8 cellular contexts compared by ENCODE assay signal in the genomic region with DNA sequence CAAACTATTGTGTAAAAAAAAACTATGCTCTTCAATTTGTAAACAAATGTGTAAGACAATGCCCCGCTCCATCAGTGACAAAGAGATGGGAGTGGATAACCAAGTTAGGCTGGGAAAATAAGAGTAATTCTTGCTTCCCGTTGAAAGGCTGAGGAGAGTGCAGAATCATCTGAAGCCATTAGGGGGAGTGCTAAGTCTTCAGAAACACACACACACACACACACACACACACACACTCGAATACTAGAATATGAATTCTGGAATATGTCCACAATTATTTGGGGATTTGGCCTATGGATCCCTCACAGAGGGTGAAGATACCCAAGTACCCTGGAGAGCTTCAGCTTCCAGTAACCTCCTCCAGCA. TPM values are rescaled to one million over a fixed set of nuclear protein-coding genes. Genes with fewer than 3 reads are reported as not detected.
A peak's percentile ranks its signal among the peaks of the same experiment; 100 is the strongest.
DNase-seq lines count a peak whose midpoint lies in the region; ATAC-seq and TF ChIP-seq lines count a peak whose summit lies in the region.

No MANE protein-coding gene starts in this region.

- H3K9me2 ChIP-seq in SU-DHL-6 (replicated peaks; ENCODE audit: insufficient read depth, low read length), result no peaks in the 10 kb centered on the region

- no peaks in the 10 kb centered on the region for H3K9me3 ChIP-seq in SU-DHL-6 (ENCODE audit: insufficient read depth, low read length)

- H3K9ac ChIP-seq in SU-DHL-6 (ENCODE audit: low read length), result no peak overlapping the region

- DNase-seq in CD1c-positive myeloid dendritic cell (ENCODE audit: extremely low spot score), result peak; percentile 58
- peak; percentile 58 for DNase-seq in MV-4-11 (lab: John Stamatoyannopoulos, UW)
- peak; percentile 76 for DNase-seq in foreskin melanocyte
- peak; percentile 74 for DNase-seq in skeletal muscle cell (ENCODE audit: low read depth)
- DNase-seq in natural killer cell, result no peak

- H3K9me3 Mint-ChIP-seq in natural killer cell, result no peaks in the 10 kb centered on the region

- H2AFZ ChIP-seq in SU-DHL-6 (ENCODE audit: low read depth, low read length, severe bottlenecking), result no peak overlapping the region

- no peaks in the 10 kb centered on the region for H4K20me1 ChIP-seq in SU-DHL-6 (ENCODE audit: low read depth, low read length)

- H3K79me2 ChIP-seq in SU-DHL-6 (ENCODE audit: insufficient read depth, low read length), result no peaks in the 10 kb centered on the region

- TF ChIP-seq CTCF in SU-DHL-6 (IDR thresholded peaks at IDR 0.05; ENCODE audit: insufficient read depth, low read length, poor library complexity, severe bottlenecking), result peak; percentile 6
- TF ChIP-seq CTCF in natural killer cell (IDR thresholded peaks at IDR 0.05), result no peak

- no peak overlapping the region for H3K4me3 Mint-ChIP-seq in natural killer cell

- ATAC-seq in GM18861 (IDR thresholded peaks at IDR 0.05; ENCODE audit: unreplicated experiment), result peak; percentile 15
- no peak for ATAC-seq in GM21825 (IDR thresholded peaks at IDR 0.05; ENCODE audit: unreplicated experiment)
- no peak for ATAC-seq in natural killer cell

- peaks cover 6 to 9% of the 10 kb centered on the region in 2 donors for H3K4me1 Mint-ChIP-seq in natural killer cell

- peak overlapping the region; percentile 56 for H3K4me2 ChIP-seq in SU-DHL-6 (ENCODE audit: low read depth, low read length, poor library complexity, severe bottlenecking)

- H3F3A ChIP-seq in SU-DHL-6 (ENCODE audit: insufficient read depth), result no peaks in the 10 kb centered on the region

- no peaks in the 10 kb centered on the region for H3K27me3 ChIP-seq in SU-DHL-6 (ENCODE audit: low read length)

- H3K36me3 Mint-ChIP-seq in natural killer cell, result no peaks in the 10 kb centered on the region

- intact Hi-C loops in natural killer cell (cut with micrococcal nuclease), result loop anchor here (1.0 to 10.0 kb wide), 3 partner anchors 73 to 193 kb away; a partner anchor contains a TSS

- H3K27ac Mint-ChIP-seq in natural killer cell, result no peak overlapping the region

- H3K4me3 ChIP-seq in SU-DHL-6 (ENCODE audit: insufficient read depth, low read length, poor library complexity, severe bottlenecking) (no peak overlapping the region), skeletal muscle cell (ENCODE audit: low read depth, low read length) (no peak overlapping the region)

- H3K27ac ChIP-seq in SU-DHL-6 (ENCODE audit: low read depth, low read length), result no peak overlapping the region

- H3K36me3 ChIP-seq in SU-DHL-6 (ENCODE audit: low read length), result no peaks in the 10 kb centered on the region

- H3K27me3 Mint-ChIP-seq in natural killer cell (ENCODE audit: low read depth in 2 of 2), result peaks cover 51 to 62% of the 10 kb centered on the region in 2 donors

RNA-seq across cellular contexts. Expression of a gene that starts 27.8 kb away (rescaled TPM):
- total RNA-seq in natural killer cell, result 10 to 100 TPM; 16.9 to 23.8 (median 22.7) TPM

RNA-seq across cellular contexts. Expression of a gene that starts 37.3 kb away (rescaled TPM):
- 10 to 100 TPM; 10.1 to 14.1 (median 13.3) TPM for total RNA-seq in natural killer cell
